ENCODE assay signal across 13 cellular contexts in genomic region chr4:11106190-11106589, GRCh38.
DNase-seq lines count a peak whose midpoint lies in the region; ATAC-seq lines count a peak whose summit lies in the region.
"Had no signal": no experiment of that assay in that cellular context is flagged by ENCODE, and none has a peak within 500 bp of the region (broad histone marks: within the 10 kb centered on the region; RNA-seq: fewer than 3 reads in every experiment).

No MANE protein-coding gene starts in this region.

- peak; percentile 61 for ATAC-seq in HG03103 (IDR thresholded peaks at IDR 0.05; ENCODE audit: low read depth, unreplicated experiment)
- peak; percentile 86 for ATAC-seq in stimulated activated effector memory CD8-positive, alpha-beta T cell treated with anti-CD3 and anti-CD28 coated beads, Interleukin-12 subunit alpha, Interleukin-12 subunit beta, amount 100 ng/mL, for 72 hours

- H3K9me3 Mint-ChIP-seq in stimulated activated effector memory CD8-positive, alpha-beta T cell treated with anti-CD3 and anti-CD28 coated beads, Interleukin-12 subunit alpha, Interleukin-12 subunit beta, amount 100 ng/mL, for 72 hours: peaks cover 3% of the 10 kb centered on the region
- no peaks in the 10 kb centered on the region for H3K9me3 Mint-ChIP-seq in activated naive CD8-positive, alpha-beta T cell treated with anti-CD3 and anti-CD28 coated beads for 36 hours
- H3K9me3 Mint-ChIP-seq: dendritic cell treated with granulocyte-macrophage colony-stimulating factor and Interleukin-4, amounts not matched to agents 40 ng/mL and 50 ng/mL, for 4 days had no signal

- no peaks in the 10 kb centered on the region for H3K27me3 Mint-ChIP-seq in activated naive CD8-positive, alpha-beta T cell treated with anti-CD3 and anti-CD28 coated beads for 36 hours
- H3K27me3 Mint-ChIP-seq: dendritic cell treated with granulocyte-macrophage colony-stimulating factor and Interleukin-4, amounts not matched to agents 40 ng/mL and 50 ng/mL, for 4 days had no signal

- no peaks in the 10 kb centered on the region for H3K36me3 Mint-ChIP-seq in stimulated activated effector memory CD8-positive, alpha-beta T cell treated with anti-CD3 and anti-CD28 coated beads, Interleukin-12 subunit alpha, Interleukin-12 subunit beta, amount 100 ng/mL, for 72 hours
- no peaks in the 10 kb centered on the region for H3K36me3 Mint-ChIP-seq in activated naive CD8-positive, alpha-beta T cell treated with anti-CD3 and anti-CD28 coated beads for 36 hours
- H3K36me3 Mint-ChIP-seq: CD8-positive, alpha-beta memory T cell had no signal

- H3K4me1 Mint-ChIP-seq in stimulated activated effector memory CD8-positive, alpha-beta T cell treated with anti-CD3 and anti-CD28 coated beads, Interleukin-12 subunit alpha, Interleukin-12 subunit beta, amount 100 ng/mL, for 72 hours: no peaks in the 10 kb centered on the region
- H3K4me1 Mint-ChIP-seq in activated naive CD8-positive, alpha-beta T cell treated with anti-CD3 and anti-CD28 coated beads for 36 hours: no peaks in the 10 kb centered on the region
- H3K4me1 Mint-ChIP-seq: CD8-positive, alpha-beta memory T cell had no signal

- peak; percentile 8 for DNase-seq in DMS53 (lab: John Stamatoyannopoulos, UW)
- no peak for DNase-seq in DMS53 treated with DMSO at 0.1 percent for 48 hours (lab: John Stamatoyannopoulos, UW; ENCODE audit: unreplicated experiment)
- peak; percentile 1 for DNase-seq in SW480 (ENCODE audit: low spot score)
- no peak for DNase-seq in stimulated activated effector memory CD8-positive, alpha-beta T cell treated with anti-CD3 and anti-CD28 coated beads, Interleukin-12 subunit alpha, Interleukin-12 subunit beta, amount 100 ng/mL, for 72 hours (ENCODE audit: low spot score in 2 of 2)
- no peak for DNase-seq in putamen (ENCODE audit: low spot score)
- DNase-seq in NCI-H1092 treated with DMSO at 0.1 percent for 48 hours (lab: John Stamatoyannopoulos, UW): no peak
- no peak for DNase-seq in activated naive CD8-positive, alpha-beta T cell treated with anti-CD3 and anti-CD28 coated beads for 36 hours
- DNase-seq: activated CD4-positive, CD25-positive, alpha-beta regulatory T cell treated with anti-CD3 and anti-CD28 coated beads, Interleukin-2, amount 50 U/mL, for 72 hours; activated T-cell treated with anti-CD3 and anti-CD28 coated beads for 4 hours; CD8-positive, alpha-beta memory T cell; NCI-H226 had no signal

- H3K27ac Mint-ChIP-seq in stimulated activated effector memory CD8-positive, alpha-beta T cell treated with anti-CD3 and anti-CD28 coated beads, Interleukin-12 subunit alpha, Interleukin-12 subunit beta, amount 100 ng/mL, for 72 hours: no peak overlapping the region
- no peak overlapping the region for H3K27ac Mint-ChIP-seq in activated naive CD8-positive, alpha-beta T cell treated with anti-CD3 and anti-CD28 coated beads for 36 hours
- H3K27ac Mint-ChIP-seq: CD8-positive, alpha-beta memory T cell; dendritic cell treated with granulocyte-macrophage colony-stimulating factor and Interleukin-4, amounts not matched to agents 40 ng/mL and 50 ng/mL, for 4 days had no signal

- H3K4me3 Mint-ChIP-seq in stimulated activated effector memory CD8-positive, alpha-beta T cell treated with anti-CD3 and anti-CD28 coated beads, Interleukin-12 subunit alpha, Interleukin-12 subunit beta, amount 100 ng/mL, for 72 hours: no peak overlapping the region
- H3K4me3 Mint-ChIP-seq in activated naive CD8-positive, alpha-beta T cell treated with anti-CD3 and anti-CD28 coated beads for 36 hours: no peak overlapping the region
- H3K4me3 Mint-ChIP-seq: CD8-positive, alpha-beta memory T cell; dendritic cell treated with granulocyte-macrophage colony-stimulating factor and Interleukin-4, amounts not matched to agents 40 ng/mL and 50 ng/mL, for 4 days had no signal

Comparison
In these comparisons a context has a peak if more than half of its experiments do, and no peak if none do; other contexts are left out.
1. DNase-seq: peak in DMS53 (single experiment) and SW480 (single experiment); none in DMS53 treated with DMSO at 0.1 percent for 48 hours (single experiment), stimulated activated effector memory CD8-positive, alpha-beta T cell treated with anti-CD3 and anti-CD28 coated beads, Interleukin-12 subunit alpha, Interleukin-12 subunit beta, amount 100 ng/mL, for 72 hours (0 of 2), putamen (single experiment), NCI-H1092 treated with DMSO at 0.1 percent for 48 hours (single experiment) and activated naive CD8-positive, alpha-beta T cell treated with anti-CD3 and anti-CD28 coated beads for 36 hours (single experiment).